Comparison of ENCODE assay signal across 9 cellular contexts in genomic region chr19:51735759-51736449, GRCh38. TPM values are rescaled to one million over a fixed set of nuclear protein-coding genes. Genes with fewer than 3 reads are reported as not detected.
DNase-seq lines count a peak whose midpoint lies in the region; ATAC-seq and TF ChIP-seq lines count a peak whose summit lies in the region.
"Had no signal": no experiment of that assay in that cellular context is flagged by ENCODE, and none has a peak within 500 bp of the region (broad histone marks: within the 10 kb centered on the region; RNA-seq: fewer than 3 reads in every experiment).

No MANE protein-coding gene starts in this region.

- H3K36me3 ChIP-seq in esophagus muscularis mucosa (no peaks in the 10 kb centered on the region), neutrophil (no peaks in the 10 kb centered on the region), A673 (ENCODE audit: insufficient read depth, low read length, poor library complexity, severe bottlenecking) (no peaks in the 10 kb centered on the region)

- intact Hi-C loops in esophagus muscularis mucosa (cut with DNase I) (no loop called here), A673 (cut with micrococcal nuclease; ENCODE audit: unreplicated experiment) (no loop called here)

- whole genome bisulfite sequencing in esophagus muscularis mucosa, result 63% methylated on average over 8 of the region's 10 CpGs

- DNase-seq in AG09309 (ENCODE audit: low read depth), result peak; percentile 82
- DNase-seq in NB4 (ENCODE audit: low read depth), result peak; percentile 96
- DNase-seq in esophagus muscularis mucosa (ENCODE audit: extremely low spot score), result no peak
- no peak for DNase-seq in A673 (ENCODE audit: low spot score)
- no peak for DNase-seq in activated T-cell treated with anti-CD3 and anti-CD28 coated beads, Interleukin-2, amount 50 U/mL, for 4 hours

- POLR2A ChIA-PET in A673 (lab: Charles Lee; ENCODE audit: low non-redundant PET), result no interaction called here

- H3K27me3 ChIP-seq in esophagus muscularis mucosa (peaks cover 0 to 75% (median 0%) of the 10 kb centered on the region in 4 donors), neutrophil (no peaks in the 10 kb centered on the region), A673 (replicated peaks; ENCODE audit: insufficient read depth, low read depth, low read length, poor library complexity) (peaks cover 44% of the 10 kb centered on the region)

- H3K4me1 ChIP-seq in esophagus muscularis mucosa (no peaks in the 10 kb centered on the region), neutrophil (ENCODE audit: control insufficient read depth in 1 of 2, insufficient read depth in 1 of 2, low read depth in 1 of 2, low read length in 1 of 2) (peaks cover 86 to 92% of the 10 kb centered on the region in 2 experiments), A673 (ENCODE audit: insufficient read depth, low read length, poor library complexity, severe bottlenecking) (no peaks in the 10 kb centered on the region)

- ATAC-seq in HG03439 (IDR thresholded peaks at IDR 0.05; ENCODE audit: unreplicated experiment), result no peak
- no peak for ATAC-seq in activated T-cell treated with anti-CD3 and anti-CD28 coated beads, Interleukin-2, amount 50 U/mL, for 4 hours
- no peak for ATAC-seq in HG02885 (IDR thresholded peaks at IDR 0.05; ENCODE audit: poor library complexity, unreplicated experiment)

- BruUV-seq in A673 (replicated peaks; lab: Mats Ljungman, UMichigan), result no TSS peak

- H3K9me3 Mint-ChIP-seq in activated T-cell treated with anti-CD3 and anti-CD28 coated beads, Interleukin-2, amount 50 U/mL, for 4 hours, result peaks cover 9% of the 10 kb centered on the region

- TF ChIP-seq EP300 in esophagus muscularis mucosa (IDR thresholded peaks at IDR 0.05), result peak; percentile 63

- H3K9me3 ChIP-seq in esophagus muscularis mucosa (no peaks in the 10 kb centered on the region), neutrophil (no peaks in the 10 kb centered on the region), A673 (ENCODE audit: low read depth, low read length, poor library complexity, severe bottlenecking) (no peaks in the 10 kb centered on the region)

- H3K4me3 Mint-ChIP-seq in activated T-cell treated with anti-CD3 and anti-CD28 coated beads, Interleukin-2, amount 50 U/mL, for 4 hours, result no peak overlapping the region

- CTCF ChIA-PET in A673 (lab: Charles Lee), result no interaction called here

- H3K27me3 Mint-ChIP-seq in activated T-cell treated with anti-CD3 and anti-CD28 coated beads, Interleukin-2, amount 50 U/mL, for 4 hours (ENCODE audit: low read depth), result peaks cover 20% of the 10 kb centered on the region

- H3K27ac ChIP-seq in esophagus muscularis mucosa (replicated peaks in 1 of 4) (no peak overlapping the region), neutrophil (peak overlapping the region; percentile 95), A673 (ENCODE audit: low read depth, low read length, poor library complexity, severe bottlenecking) (no peak overlapping the region)

- no peak for TF ChIP-seq CTCF in AG09309 (IDR thresholded peaks at IDR 0.05; ENCODE audit: control insufficient read depth, insufficient read depth, low read depth, low read length, missing control alignments)
- TF ChIP-seq CTCF in NB4 (IDR thresholded peaks at IDR 0.05; ENCODE audit: low read depth, low read length), result no peak
- TF ChIP-seq CTCF in esophagus muscularis mucosa (IDR thresholded peaks at IDR 0.05), result no peak
- TF ChIP-seq CTCF in neutrophil (IDR thresholded peaks at IDR 0.05), result peak; percentile 59
- no peak for TF ChIP-seq CTCF in A673 (conservative IDR thresholded peaks at IDR 0.05; ENCODE audit: low read depth, low read length)

- no peaks in the 10 kb centered on the region for H3K4me1 Mint-ChIP-seq in activated T-cell treated with anti-CD3 and anti-CD28 coated beads, Interleukin-2, amount 50 U/mL, for 4 hours (ENCODE audit: low read depth)

- H3K36me3 Mint-ChIP-seq in activated T-cell treated with anti-CD3 and anti-CD28 coated beads, Interleukin-2, amount 50 U/mL, for 4 hours (ENCODE audit: insufficient read depth), result no peaks in the 10 kb centered on the region

- H3K4me3 ChIP-seq in AG09309 (ENCODE audit: control insufficient read depth, low read depth, low read length) (no peak overlapping the region), NB4 (ENCODE audit: low read depth, low read length) (no peak overlapping the region), esophagus muscularis mucosa (no peak overlapping the region), neutrophil (ENCODE audit: low read depth in 1 of 2, low read length in 1 of 2) (peak overlapping the region; percentile 56 to 60), A673 (ENCODE audit: low read depth, low read length, poor library complexity, severe bottlenecking) (no peak overlapping the region)

- TF ChIP-seq POLR2A in NB4 (IDR thresholded peaks at IDR 0.05; ENCODE audit: extremely low read depth, insufficient read length), result no peak
- no peak for TF ChIP-seq POLR2A in esophagus muscularis mucosa (IDR thresholded peaks at IDR 0.05; ENCODE audit: low read depth)

RNA-seq across cellular contexts. Expression of gene HAS1, which starts 12.1 kb away (rescaled TPM):
- total RNA-seq in esophagus muscularis mucosa (10 to 100 TPM in 1 of 4 donors, 1 to 10 TPM in 1, under 1 TPM in 2; under 0.01 to 28.8 (median 1.3) TPM), A673 (2021) (not detected in 2 replicates)
- total RNA-seq in activated T-cell treated with anti-CD3 and anti-CD28 coated beads, Interleukin-2, amount 50 U/mL, for 4 hours, result not detected
- total RNA-seq: progenitor cell of endocrine pancreas had no signal

RNA-seq across cellular contexts. Expression of gene FPR1, which starts 15.8 kb away (rescaled TPM):
- total RNA-seq in esophagus muscularis mucosa, result 10 to 100 TPM in 2 of 4 donors, 1 to 10 TPM in 2; 3.7 to 38.9 (median 7.7) TPM
- total RNA-seq in A673 (2021), result not detected in 2 replicates
- total RNA-seq in activated T-cell treated with anti-CD3 and anti-CD28 coated beads, Interleukin-2, amount 50 U/mL, for 4 hours, result not detected
- total RNA-seq: progenitor cell of endocrine pancreas had no signal

RNA-seq across cellular contexts. Expression of gene FPR2, which starts 25.1 kb away (rescaled TPM):
- total RNA-seq in esophagus muscularis mucosa (1 to 10 TPM in 2 of 4 donors, under 1 TPM in 1, not detected in 1; 0.29 to 9.1 (median 1.5) TPM), A673 (2021) (not detected in 2 replicates)
- total RNA-seq in activated T-cell treated with anti-CD3 and anti-CD28 coated beads, Interleukin-2, amount 50 U/mL, for 4 hours, result not detected
- total RNA-seq: progenitor cell of endocrine pancreas had no signal

RNA-seq across cellular contexts. Expression of gene SPACA6, which starts 42.8 kb away (rescaled TPM):
- total RNA-seq in esophagus muscularis mucosa (10 to 100 TPM; 11.8 to 37.8 (median 17.4) TPM), A673 (2021) (28.4 and 28.6 TPM in 2 replicates)
- 1 to 10 TPM; 1.6 to 2.3 (median 2.1) TPM for total RNA-seq in activated T-cell treated with anti-CD3 and anti-CD28 coated beads, Interleukin-2, amount 50 U/mL, for 4 hours

RNA-seq across cellular contexts. Expression of gene FPR3, which starts 59.1 kb away (rescaled TPM):
- 1 to 10 TPM; 4.0 to 9.9 (median 6.8) TPM for total RNA-seq in esophagus muscularis mucosa
- not detected in 2 replicates for total RNA-seq in A673 (2021)
- total RNA-seq in activated T-cell treated with anti-CD3 and anti-CD28 coated beads, Interleukin-2, amount 50 U/mL, for 4 hours, result not detected
- total RNA-seq: progenitor cell of endocrine pancreas had no signal

Comparison
In these comparisons a context has a peak if more than half of its experiments do, and no peak if none do; other contexts are left out.
1. DNase-seq: peak in AG09309 (single experiment) and NB4 (single experiment); none in esophagus muscularis mucosa (single experiment), A673 (single experiment) and activated T-cell treated with anti-CD3 and anti-CD28 coated beads, Interleukin-2, amount 50 U/mL, for 4 hours (single experiment).
2. H3K4me3 ChIP-seq: peak in neutrophil (2 of 2); none in AG09309 (single experiment), NB4 (single experiment), esophagus muscularis mucosa (0 of 4) and A673 (single experiment).